28 cellular contexts compared by ENCODE assay signal in genomic region chr7:98646465-98646864, GRCh38. TPM values are rescaled to one million over a fixed set of nuclear protein-coding genes. Genes with fewer than 3 reads are reported as not detected.
"Had no signal": no experiment of that assay in that cellular context is flagged by ENCODE, and none has a peak within 500 bp of the region (broad histone marks: within the 10 kb centered on the region; RNA-seq: fewer than 3 reads in every experiment).

No MANE protein-coding gene starts in this region.

- H3K27me3 ChIP-seq: colonic mucosa, esophagus squamous epithelium, foreskin keratinocyte, gastrocnemius medialis had no signal

- H3K36me3 ChIP-seq: colonic mucosa, esophagus muscularis mucosa, esophagus squamous epithelium, gastrocnemius medialis, heart left ventricle, heart right ventricle had no signal

- H3K9me3 ChIP-seq: colonic mucosa, esophagus squamous epithelium, gastrocnemius medialis had no signal

- FAIRE-seq: colon, endometrium, endothelial cell of umbilical vein, frontal cortex had no signal

- H3K9me3 Mint-ChIP-seq: dendritic cell treated with granulocyte-macrophage colony-stimulating factor and Interleukin-4, amounts not matched to agents 40 ng/mL and 50 ng/mL, for 4 days; effector memory CD8-positive, alpha-beta T cell; endodermal cell had no signal

- DNase-seq: colonic mucosa; cortex of kidney; dermis blood vessel endothelial cell; dorsolateral prefrontal cortex; effector CD4-positive, alpha-beta T cell; effector CD8-positive, alpha-beta T cell; effector memory CD4-positive, alpha-beta T cell; effector memory CD8-positive, alpha-beta T cell; endodermal cell; erythroblast; esophagus squamous epithelium; foreskin fibroblast; foreskin keratinocyte; foreskin melanocyte; gastrocnemius medialis; glutamatergic neuron; head of caudate nucleus; heart left ventricle; heart right ventricle had no signal

- H3K27ac ChIP-seq: colonic mucosa, coronary artery, dorsolateral prefrontal cortex, epithelial cell of prostate, esophagus muscularis mucosa, esophagus squamous epithelium, foreskin keratinocyte, gastrocnemius medialis, heart left ventricle, heart right ventricle had no signal

- H3K4me3 ChIP-seq: colonic mucosa, coronary artery, dorsolateral prefrontal cortex, esophagus muscularis mucosa, esophagus squamous epithelium, gastrocnemius medialis, heart left ventricle, heart right ventricle had no signal

- H3K4me3 Mint-ChIP-seq: dendritic cell treated with granulocyte-macrophage colony-stimulating factor and Interleukin-4, amounts not matched to agents 40 ng/mL and 50 ng/mL, for 4 days; effector memory CD8-positive, alpha-beta T cell; endodermal cell had no signal

- H3K4me1 ChIP-seq: colonic mucosa, esophagus muscularis mucosa, esophagus squamous epithelium, foreskin keratinocyte, gastrocnemius medialis, heart left ventricle, heart right ventricle had no signal

- H3K27me3 Mint-ChIP-seq: dendritic cell treated with granulocyte-macrophage colony-stimulating factor and Interleukin-4, amounts not matched to agents 40 ng/mL and 50 ng/mL, for 4 days had no signal

- H3K27ac Mint-ChIP-seq: dendritic cell treated with granulocyte-macrophage colony-stimulating factor and Interleukin-4, amounts not matched to agents 40 ng/mL and 50 ng/mL, for 4 days; effector memory CD8-positive, alpha-beta T cell; endodermal cell had no signal

- ATAC-seq: effector memory CD8-positive, alpha-beta T cell; esophagus mucosa; foreskin keratinocyte; gastrocnemius medialis; heart left ventricle; heart right ventricle had no signal

- H3K4me1 Mint-ChIP-seq: endodermal cell had no signal

RNA-seq across cellular contexts. Expression of gene NPTX2, which starts 29.4 kb away (rescaled TPM):
- total RNA-seq: foreskin keratinocyte had no signal
- polyA plus RNA-seq: foreskin keratinocyte had no signal
